Comparison of ENCODE assay signal across 24 cellular contexts in the genomic region with DNA sequence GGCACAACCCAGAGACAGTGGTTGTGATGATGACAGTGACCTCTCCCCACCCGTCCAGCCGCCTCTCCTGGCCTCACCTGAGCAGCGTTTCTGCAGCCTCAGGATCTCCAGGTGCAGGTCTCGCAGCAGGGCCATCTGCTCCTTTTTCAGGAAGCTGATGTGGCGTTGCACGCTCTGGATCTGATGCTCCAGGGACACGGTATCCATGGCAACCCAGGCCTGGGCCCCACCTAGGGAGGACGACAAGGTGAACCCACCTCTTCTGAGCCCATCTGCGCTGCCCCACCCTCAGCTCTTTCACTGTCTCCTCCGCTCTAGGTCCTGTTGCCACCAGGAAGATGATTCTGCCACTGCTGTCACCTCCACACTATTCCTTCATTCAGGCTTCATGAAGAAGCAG. TPM values are rescaled to one million over a fixed set of nuclear protein-coding genes. Genes with fewer than 3 reads are reported as not detected.
DNase-seq lines count a peak whose midpoint lies in the region; ATAC-seq and TF ChIP-seq lines count a peak whose summit lies in the region.
"Had no signal": no experiment of that assay in that cellular context is flagged by ENCODE, and none has a peak within 500 bp of the region (broad histone marks: within the 10 kb centered on the region; RNA-seq: fewer than 3 reads in every experiment).

No MANE protein-coding gene starts in this region.

- peak overlapping the region; percentile 27 for H3K9ac ChIP-seq in trophoblast cell (ENCODE audit: low read length)
- H3K9ac ChIP-seq: BLaER1 treated with 17β-estradiol and CSF1 and Interleukin-3, amounts not matched to agents 10 nM and 100 nM; GM23248 had no signal

- H3K27me3 ChIP-seq in RWPE2 (ENCODE audit: insufficient read depth, poor library complexity, severe bottlenecking) (no peaks in the 10 kb centered on the region), trophoblast cell (ENCODE audit: insufficient read depth, low read length) (no peaks in the 10 kb centered on the region), Caco-2 (replicated peaks; ENCODE audit: control insufficient read depth, insufficient read depth, low read length) (no peaks in the 10 kb centered on the region)
- H3K27me3 ChIP-seq: BE2C; BLaER1 treated with 17β-estradiol and CSF1 and Interleukin-3, amounts not matched to agents 10 nM and 100 nM had no signal

- no peak overlapping the region for H2BK120ac ChIP-seq in trophoblast cell (ENCODE audit: insufficient read depth, low read length, poor library complexity)

- TF ChIP-seq CTCF in RWPE2 (IDR thresholded peaks at IDR 0.05; ENCODE audit: poor library complexity, severe bottlenecking) (no peak), glutamatergic neuron (IDR thresholded peaks at IDR 0.05; ENCODE audit: partially characterized antibody, unreplicated experiment) (no peak), Caco-2 (IDR thresholded peaks at IDR 0.05; ENCODE audit: insufficient read depth in 1 of 2, low read depth in 1 of 2, low read length in 1 of 2, severe bottlenecking in 1 of 2, unreplicated experiment in 1 of 2) (no peak)

- H3K4ac ChIP-seq in trophoblast cell (ENCODE audit: low read depth, low read length), result no peak overlapping the region

- CTCF ChIA-PET in Caco-2 (lab: Charles Lee), result no interaction called here

- no peak overlapping the region for H2BK12ac ChIP-seq in trophoblast cell (ENCODE audit: low read length)

- H3K27ac Mint-ChIP-seq in glutamatergic neuron (ENCODE audit: unreplicated experiment), result no peak overlapping the region
- H3K27ac Mint-ChIP-seq in Caco-2 (ENCODE audit: unreplicated experiment), result no peak overlapping the region
- H3K27ac Mint-ChIP-seq: CD14-positive monocyte; CD4-positive, alpha-beta T cell had no signal

- H4K91ac ChIP-seq in trophoblast cell (ENCODE audit: low read depth, low read length), result no peak overlapping the region

- H3K18ac ChIP-seq in trophoblast cell (ENCODE audit: low read length), result no peak overlapping the region

- H4K8ac ChIP-seq in trophoblast cell (ENCODE audit: low read depth, low read length), result no peak overlapping the region

- H3K36me3 Mint-ChIP-seq in glutamatergic neuron (ENCODE audit: unreplicated experiment) (no peaks in the 10 kb centered on the region), Caco-2 (ENCODE audit: insufficient read depth, unreplicated experiment) (peaks cover 5% of the 10 kb centered on the region)
- H3K36me3 Mint-ChIP-seq: CD14-positive monocyte; CD8-positive, alpha-beta memory T cell had no signal

- H3K36me3 ChIP-seq in RWPE2 (ENCODE audit: low read depth), result no peaks in the 10 kb centered on the region
- H3K36me3 ChIP-seq in trophoblast cell (ENCODE audit: control insufficient read depth in 1 of 2, insufficient read depth in 2 of 2, low read length in 2 of 2), result no peaks in the 10 kb centered on the region
- H3K36me3 ChIP-seq in Caco-2 (ENCODE audit: control insufficient read depth, insufficient read depth, low read length), result no peaks in the 10 kb centered on the region
- H3K36me3 ChIP-seq: BE2C; BLaER1 treated with 17β-estradiol and CSF1 and Interleukin-3, amounts not matched to agents 10 nM and 100 nM had no signal

- H3K9me3 Mint-ChIP-seq in glutamatergic neuron (ENCODE audit: unreplicated experiment) (peaks cover 2% of the 10 kb centered on the region), Caco-2 (ENCODE audit: unreplicated experiment) (no peaks in the 10 kb centered on the region)
- H3K9me3 Mint-ChIP-seq: CD4-positive, alpha-beta T cell; CD8-positive, alpha-beta memory T cell had no signal

- no peak overlapping the region for H2BK5ac ChIP-seq in trophoblast cell (ENCODE audit: low read depth, low read length, poor library complexity)

- H2AK5ac ChIP-seq in trophoblast cell (ENCODE audit: low read length), result no peak overlapping the region

- BruUV-seq in Caco-2 (replicated peaks; lab: Mats Ljungman, UMichigan), result no TSS peak

- intact Hi-C loops in Caco-2 (cut with micrococcal nuclease; ENCODE audit: unreplicated experiment), result no loop called here

- H3K79me2 ChIP-seq in trophoblast cell (ENCODE audit: control insufficient read depth, insufficient read depth, low read length, poor library complexity), result no peaks in the 10 kb centered on the region

- H3K4me3 Mint-ChIP-seq in glutamatergic neuron (ENCODE audit: unreplicated experiment) (peak overlapping the region; percentile 30), Caco-2 (ENCODE audit: unreplicated experiment) (no peak overlapping the region)
- H3K4me3 Mint-ChIP-seq: CD14-positive monocyte; CD4-positive, alpha-beta T cell; CD8-positive, alpha-beta memory T cell had no signal

- no peaks in the 10 kb centered on the region for H3K79me1 ChIP-seq in trophoblast cell (ENCODE audit: low read length)

- no peak overlapping the region for H3K4me2 ChIP-seq in trophoblast cell (ENCODE audit: low read length)
- H3K4me2 ChIP-seq: A549; BLaER1 treated with 17β-estradiol and CSF1 and Interleukin-3, amounts not matched to agents 10 nM and 100 nM had no signal

- no peak for ATAC-seq in RWPE2 (ENCODE audit: low read depth)
- ATAC-seq in HG02870 (IDR thresholded peaks at IDR 0.05; ENCODE audit: unreplicated experiment), result no peak
- ATAC-seq in HG03342 (IDR thresholded peaks at IDR 0.05; ENCODE audit: unreplicated experiment), result no peak

- POLR2A ChIA-PET in Caco-2 (lab: Charles Lee), result interaction anchor here (1.4 kb wide), 1 partner anchor 11 kb away, joined by 3 read pairs; no protein-coding TSS in a partner anchor

- no peak overlapping the region for H3K23ac ChIP-seq in trophoblast cell (ENCODE audit: low read length)

- H3K27ac ChIP-seq in RWPE2 (ENCODE audit: poor library complexity, severe bottlenecking) (no peak overlapping the region), trophoblast cell (ENCODE audit: low read depth, low read length) (no peak overlapping the region)
- H3K27ac ChIP-seq: A549; BLaER1 treated with 17β-estradiol and CSF1 and Interleukin-3, amounts not matched to agents 10 nM and 100 nM; GM23248 had no signal

- no CpG with 5 or more reads among the region's 10 CpGs for WGBS in trophoblast cell (ENCODE audit: extremely low coverage, insufficient coverage, insufficient read length)

- H3K4me1 ChIP-seq in RWPE2 (ENCODE audit: insufficient read depth, poor library complexity, severe bottlenecking), result peaks cover 4% of the 10 kb centered on the region
- H3K4me1 ChIP-seq in trophoblast cell (ENCODE audit: control insufficient read depth in 1 of 2, insufficient read depth in 2 of 2, low read length in 2 of 2), result no peaks in the 10 kb centered on the region
- H3K4me1 ChIP-seq in Caco-2, result no peaks in the 10 kb centered on the region
- H3K4me1 ChIP-seq: A549, BE2C had no signal

- peak; percentile 43 for DNase-seq in NCI-H748 (lab: John Stamatoyannopoulos, UW; ENCODE audit: unreplicated experiment)
- no peak for DNase-seq in NCI-H748 treated with DMSO at 0.1 percent for 48 hours (lab: John Stamatoyannopoulos, UW)
- DNase-seq in RWPE2 (ENCODE audit: low spot score), result peak; percentile 55
- no peak for DNase-seq in glutamatergic neuron
- no peak for DNase-seq in trophoblast cell
- DNase-seq in Caco-2, result no peak
- DNase-seq: 8988T; ACHN; AML-193; BE2C; Calu3; CD4-positive, alpha-beta T cell; CD8-positive, alpha-beta memory T cell; DMS53; DMS79 treated with DMSO at 0.1 percent for 48 hours; GM23248; H7; HCEC 1CT had no signal

- H4K12ac ChIP-seq in trophoblast cell (ENCODE audit: low read depth, low read length), result no peak overlapping the region

- no peak overlapping the region for H2AFZ ChIP-seq in trophoblast cell (ENCODE audit: insufficient read depth, low read length, poor library complexity)
- H2AFZ ChIP-seq: GM23248 had no signal

- no peak overlapping the region for H3K14ac ChIP-seq in trophoblast cell (ENCODE audit: low read length)

- no peak overlapping the region for H3K4me3 ChIP-seq in RWPE2 (ENCODE audit: severe bottlenecking)
- no peak overlapping the region for H3K4me3 ChIP-seq in trophoblast cell (ENCODE audit: low read depth, low read length)
- no peak overlapping the region for H3K4me3 ChIP-seq in Caco-2 (ENCODE audit: low read depth, low read length)
- H3K4me3 ChIP-seq: A549; BLaER1 treated with 17β-estradiol and CSF1 and Interleukin-3, amounts not matched to agents 10 nM and 100 nM; GM23248 had no signal

- H3K9me3 ChIP-seq in RWPE2 (ENCODE audit: severe bottlenecking) (no peaks in the 10 kb centered on the region), trophoblast cell (ENCODE audit: insufficient read depth, low read depth, low read length) (peaks cover 3% of the 10 kb centered on the region), Caco-2 (no peaks in the 10 kb centered on the region)
- H3K9me3 ChIP-seq: A549; BE2C; BLaER1 treated with 17β-estradiol and CSF1 and Interleukin-3, amounts not matched to agents 10 nM and 100 nM had no signal

- peaks cover 2% of the 10 kb centered on the region for H3K27me3 Mint-ChIP-seq in glutamatergic neuron (ENCODE audit: unreplicated experiment)
- H3K27me3 Mint-ChIP-seq in Caco-2 (ENCODE audit: insufficient read depth, unreplicated experiment), result peaks cover 4% of the 10 kb centered on the region

- peaks cover 10% of the 10 kb centered on the region for H3K4me1 Mint-ChIP-seq in glutamatergic neuron (ENCODE audit: low read depth, unreplicated experiment)
- H3K4me1 Mint-ChIP-seq in Caco-2 (ENCODE audit: low read depth, unreplicated experiment), result no peaks in the 10 kb centered on the region
- H3K4me1 Mint-ChIP-seq: CD14-positive monocyte; CD8-positive, alpha-beta memory T cell had no signal

RNA-seq across cellular contexts. Expression of a gene that starts 14.5 kb away (rescaled TPM):
- total RNA-seq in glutamatergic neuron (ENCODE audit: unreplicated experiment) (19.0 TPM), Caco-2 (2022) (0.66 and 1.1 TPM in 2 replicates)
- 0.08 TPM in 2 replicates for polyA plus RNA-seq in trophoblast cell (2013)
- total RNA-seq: Calu3, Daoy, GM23248 had no signal
- polyA plus RNA-seq: CD14-positive monocyte; CD8-positive, alpha-beta memory T cell; GM23248 had no signal

RNA-seq across cellular contexts. Expression of a gene that starts 23.4 kb away (rescaled TPM):
- 39.1 TPM for total RNA-seq in glutamatergic neuron (ENCODE audit: unreplicated experiment)
- polyA plus RNA-seq in trophoblast cell (2013), result 28.9 and 29.4 TPM in 2 replicates
- 161 and 164 TPM in 2 replicates for total RNA-seq in Caco-2 (2022)

Comparison
In these comparisons a context has a peak if more than half of its experiments do, and no peak if none do; other contexts are left out.
1. DNase-seq: peak in NCI-H748 (single experiment) and RWPE2 (single experiment); none in NCI-H748 treated with DMSO at 0.1 percent for 48 hours (single experiment), glutamatergic neuron (single experiment), trophoblast cell (0 of 2) and Caco-2 (0 of 2).